Comparison of ENCODE assay signal across 1 cellular context in the genomic region with DNA sequence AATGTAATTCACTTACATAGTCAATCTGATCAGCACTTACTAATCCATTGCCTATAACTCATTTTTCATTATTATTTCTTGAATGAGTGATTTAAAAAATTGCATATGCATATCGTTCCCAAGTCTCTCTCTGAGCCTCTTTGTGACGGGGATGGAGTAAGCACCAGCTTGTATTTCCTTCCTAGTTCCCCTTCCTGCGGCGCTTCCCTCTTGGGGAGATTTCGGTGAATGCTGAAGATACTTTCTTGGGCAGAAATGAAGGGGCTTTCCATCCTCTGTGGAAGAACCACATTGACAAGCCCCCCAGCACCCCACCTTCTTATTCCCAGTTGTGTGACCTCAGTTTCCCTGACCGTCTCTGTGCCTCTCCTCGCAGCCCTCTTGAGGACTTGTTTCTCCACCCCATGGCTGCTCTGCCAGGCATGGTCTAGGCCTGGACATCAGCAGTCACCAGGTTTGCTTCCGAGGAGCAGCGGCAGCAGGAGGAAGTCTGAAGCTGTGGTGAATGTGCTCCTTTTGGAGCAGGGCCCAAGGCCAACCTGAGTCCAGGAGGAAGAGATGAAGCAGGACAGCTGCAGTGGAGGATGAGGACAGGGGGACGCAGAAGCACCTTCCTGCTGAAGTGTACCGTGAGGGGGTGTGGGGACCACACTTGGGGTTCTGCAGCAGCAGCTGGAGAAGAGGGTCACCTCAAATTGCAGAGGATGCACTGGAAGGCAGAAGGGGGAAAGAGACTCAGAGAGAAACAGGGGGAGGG.
TF ChIP-seq lines count a peak whose summit lies in the region.

No MANE protein-coding gene starts in this region.

TF ChIP-seq in GM12878, 131 proteins besides CTCF, POLR2A, EP300 and RAD21 (continued from another document):
- TF ChIP-seq, protein P1, sequence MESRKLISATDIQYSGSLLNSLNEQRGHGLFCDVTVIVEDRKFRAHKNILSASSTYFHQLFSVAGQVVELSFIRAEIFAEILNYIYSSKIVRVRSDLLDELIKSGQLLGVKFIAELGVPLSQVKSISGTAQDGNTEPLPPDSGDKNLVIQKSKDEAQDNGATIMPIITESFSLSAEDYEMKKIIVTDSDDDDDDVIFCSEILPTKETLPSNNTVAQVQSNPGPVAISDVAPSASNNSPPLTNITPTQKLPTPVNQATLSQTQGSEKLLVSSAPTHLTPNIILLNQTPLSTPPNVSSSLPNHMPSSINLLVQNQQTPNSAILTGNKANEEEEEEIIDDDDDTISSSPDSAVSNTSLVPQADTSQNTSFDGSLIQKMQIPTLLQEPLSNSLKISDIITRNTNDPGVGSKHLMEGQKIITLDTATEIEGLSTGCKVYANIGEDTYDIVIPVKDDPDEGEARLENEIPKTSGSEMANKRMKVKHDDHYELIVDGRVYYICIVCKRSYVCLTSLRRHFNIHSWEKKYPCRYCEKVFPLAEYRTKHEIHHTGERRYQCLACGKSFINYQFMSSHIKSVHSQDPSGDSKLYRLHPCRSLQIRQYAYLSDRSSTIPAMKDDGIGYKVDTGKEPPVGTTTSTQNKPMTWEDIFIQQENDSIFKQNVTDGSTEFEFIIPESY (IDR thresholded peaks at IDR 0.05), result no peak
- TF ChIP-seq, protein P2, sequence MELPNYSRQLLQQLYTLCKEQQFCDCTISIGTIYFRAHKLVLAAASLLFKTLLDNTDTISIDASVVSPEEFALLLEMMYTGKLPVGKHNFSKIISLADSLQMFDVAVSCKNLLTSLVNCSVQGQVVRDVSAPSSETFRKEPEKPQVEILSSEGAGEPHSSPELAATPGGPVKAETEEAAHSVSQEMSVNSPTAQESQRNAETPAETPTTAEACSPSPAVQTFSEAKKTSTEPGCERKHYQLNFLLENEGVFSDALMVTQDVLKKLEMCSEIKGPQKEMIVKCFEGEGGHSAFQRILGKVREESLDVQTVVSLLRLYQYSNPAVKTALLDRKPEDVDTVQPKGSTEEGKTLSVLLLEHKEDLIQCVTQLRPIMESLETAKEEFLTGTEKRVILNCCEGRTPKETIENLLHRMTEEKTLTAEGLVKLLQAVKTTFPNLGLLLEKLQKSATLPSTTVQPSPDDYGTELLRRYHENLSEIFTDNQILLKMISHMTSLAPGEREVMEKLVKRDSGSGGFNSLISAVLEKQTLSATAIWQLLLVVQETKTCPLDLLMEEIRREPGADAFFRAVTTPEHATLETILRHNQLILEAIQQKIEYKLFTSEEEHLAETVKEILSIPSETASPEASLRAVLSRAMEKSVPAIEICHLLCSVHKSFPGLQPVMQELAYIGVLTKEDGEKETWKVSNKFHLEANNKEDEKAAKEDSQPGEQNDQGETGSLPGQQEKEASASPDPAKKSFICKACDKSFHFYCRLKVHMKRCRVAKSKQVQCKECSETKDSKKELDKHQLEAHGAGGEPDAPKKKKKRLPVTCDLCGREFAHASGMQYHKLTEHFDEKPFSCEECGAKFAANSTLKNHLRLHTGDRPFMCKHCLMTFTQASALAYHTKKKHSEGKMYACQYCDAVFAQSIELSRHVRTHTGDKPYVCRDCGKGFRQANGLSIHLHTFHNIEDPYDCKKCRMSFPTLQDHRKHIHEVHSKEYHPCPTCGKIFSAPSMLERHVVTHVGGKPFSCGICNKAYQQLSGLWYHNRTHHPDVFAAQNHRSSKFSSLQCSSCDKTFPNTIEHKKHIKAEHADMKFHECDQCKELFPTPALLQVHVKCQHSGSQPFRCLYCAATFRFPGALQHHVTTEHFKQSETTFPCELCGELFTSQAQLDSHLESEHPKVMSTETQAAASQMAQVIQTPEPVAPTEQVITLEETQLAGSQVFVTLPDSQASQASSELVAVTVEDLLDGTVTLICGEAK (IDR thresholded peaks at IDR 0.05; ENCODE audit: borderline replicate concordance), result no peak
- TF ChIP-seq KLF5 (IDR thresholded peaks at IDR 0.05; ENCODE audit: partially characterized antibody) (no peak), LARP7 (IDR thresholded peaks at IDR 0.05) (peak; percentile 68; the same call in 1 of the 2 replicates), WRNIP1 (IDR thresholded peaks at IDR 0.05; ENCODE audit: borderline replicate concordance, low read depth, low read length) (no peak), MYC (IDR thresholded peaks at IDR 0.05; ENCODE audit: insufficient read depth, insufficient read length, insufficient replicate concordance, low read length, severe bottlenecking) (no peak), ZNF384 (IDR thresholded peaks at IDR 0.05; ENCODE audit: borderline replicate concordance, low read depth, low read length) (no peak), SREBF1 (IDR thresholded peaks at IDR 0.05; ENCODE audit: low read length) (no peak), ZNF274 (IDR thresholded peaks at IDR 0.05; ENCODE audit: insufficient read depth, insufficient read length) (no peak), IRF4 (IDR thresholded peaks at IDR 0.05; ENCODE audit: low read depth, low read length) (no peak), SMAD1 (IDR thresholded peaks at IDR 0.05; ENCODE audit: low read depth, partially characterized antibody) (no peak), GATAD2B (conservative IDR thresholded peaks at IDR 0.05; ENCODE audit: low read depth) (no peak), FOXK2 (IDR thresholded peaks at IDR 0.05) (no peak), SMC3 (IDR thresholded peaks at IDR 0.05; ENCODE audit: borderline replicate concordance, low read length) (no peak), RUNX3 (IDR thresholded peaks at IDR 0.05; ENCODE audit: low read length) (no peak), PML (IDR thresholded peaks at IDR 0.05; ENCODE audit: low read length) (no peak), MTA3 (IDR thresholded peaks at IDR 0.05; ENCODE audit: borderline replicate concordance, low read length) (no peak), IKZF1 (conservative IDR thresholded peaks at IDR 0.05) (peak; percentile 35), PAX5 (IDR thresholded peaks at IDR 0.05; ENCODE audit: borderline replicate concordance, low read depth, low read length) (no peak), SIX5 (IDR thresholded peaks at IDR 0.05; ENCODE audit: low read depth, low read length, severe bottlenecking) (no peak), ETV6 (conservative IDR thresholded peaks at IDR 0.05 in 1 of 2, IDR thresholded peaks at IDR 0.05 in 1 of 2; ENCODE audit: borderline replicate concordance in 1 of 2, low read depth in 1 of 2) (peak in 1 of 2 experiments; percentile 66; a peak in 2 of 4 replicates), SMAD5 (IDR thresholded peaks at IDR 0.05; ENCODE audit: low read depth) (no peak)
- TF ChIP-seq, protein P3, sequence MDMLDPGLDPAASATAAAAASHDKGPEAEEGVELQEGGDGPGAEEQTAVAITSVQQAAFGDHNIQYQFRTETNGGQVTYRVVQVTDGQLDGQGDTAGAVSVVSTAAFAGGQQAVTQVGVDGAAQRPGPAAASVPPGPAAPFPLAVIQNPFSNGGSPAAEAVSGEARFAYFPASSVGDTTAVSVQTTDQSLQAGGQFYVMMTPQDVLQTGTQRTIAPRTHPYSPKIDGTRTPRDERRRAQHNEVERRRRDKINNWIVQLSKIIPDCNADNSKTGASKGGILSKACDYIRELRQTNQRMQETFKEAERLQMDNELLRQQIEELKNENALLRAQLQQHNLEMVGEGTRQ (IDR thresholded peaks at IDR 0.05; ENCODE audit: borderline replicate concordance, low read depth, low read length), result no peak
- TF ChIP-seq, protein P4, sequence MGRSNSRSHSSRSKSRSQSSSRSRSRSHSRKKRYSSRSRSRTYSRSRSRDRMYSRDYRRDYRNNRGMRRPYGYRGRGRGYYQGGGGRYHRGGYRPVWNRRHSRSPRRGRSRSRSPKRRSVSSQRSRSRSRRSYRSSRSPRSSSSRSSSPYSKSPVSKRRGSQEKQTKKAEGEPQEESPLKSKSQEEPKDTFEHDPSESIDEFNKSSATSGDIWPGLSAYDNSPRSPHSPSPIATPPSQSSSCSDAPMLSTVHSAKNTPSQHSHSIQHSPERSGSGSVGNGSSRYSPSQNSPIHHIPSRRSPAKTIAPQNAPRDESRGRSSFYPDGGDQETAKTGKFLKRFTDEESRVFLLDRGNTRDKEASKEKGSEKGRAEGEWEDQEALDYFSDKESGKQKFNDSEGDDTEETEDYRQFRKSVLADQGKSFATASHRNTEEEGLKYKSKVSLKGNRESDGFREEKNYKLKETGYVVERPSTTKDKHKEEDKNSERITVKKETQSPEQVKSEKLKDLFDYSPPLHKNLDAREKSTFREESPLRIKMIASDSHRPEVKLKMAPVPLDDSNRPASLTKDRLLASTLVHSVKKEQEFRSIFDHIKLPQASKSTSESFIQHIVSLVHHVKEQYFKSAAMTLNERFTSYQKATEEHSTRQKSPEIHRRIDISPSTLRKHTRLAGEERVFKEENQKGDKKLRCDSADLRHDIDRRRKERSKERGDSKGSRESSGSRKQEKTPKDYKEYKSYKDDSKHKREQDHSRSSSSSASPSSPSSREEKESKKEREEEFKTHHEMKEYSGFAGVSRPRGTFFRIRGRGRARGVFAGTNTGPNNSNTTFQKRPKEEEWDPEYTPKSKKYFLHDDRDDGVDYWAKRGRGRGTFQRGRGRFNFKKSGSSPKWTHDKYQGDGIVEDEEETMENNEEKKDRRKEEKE (IDR thresholded peaks at IDR 0.05), result no peak
- TF ChIP-seq, protein P5, sequence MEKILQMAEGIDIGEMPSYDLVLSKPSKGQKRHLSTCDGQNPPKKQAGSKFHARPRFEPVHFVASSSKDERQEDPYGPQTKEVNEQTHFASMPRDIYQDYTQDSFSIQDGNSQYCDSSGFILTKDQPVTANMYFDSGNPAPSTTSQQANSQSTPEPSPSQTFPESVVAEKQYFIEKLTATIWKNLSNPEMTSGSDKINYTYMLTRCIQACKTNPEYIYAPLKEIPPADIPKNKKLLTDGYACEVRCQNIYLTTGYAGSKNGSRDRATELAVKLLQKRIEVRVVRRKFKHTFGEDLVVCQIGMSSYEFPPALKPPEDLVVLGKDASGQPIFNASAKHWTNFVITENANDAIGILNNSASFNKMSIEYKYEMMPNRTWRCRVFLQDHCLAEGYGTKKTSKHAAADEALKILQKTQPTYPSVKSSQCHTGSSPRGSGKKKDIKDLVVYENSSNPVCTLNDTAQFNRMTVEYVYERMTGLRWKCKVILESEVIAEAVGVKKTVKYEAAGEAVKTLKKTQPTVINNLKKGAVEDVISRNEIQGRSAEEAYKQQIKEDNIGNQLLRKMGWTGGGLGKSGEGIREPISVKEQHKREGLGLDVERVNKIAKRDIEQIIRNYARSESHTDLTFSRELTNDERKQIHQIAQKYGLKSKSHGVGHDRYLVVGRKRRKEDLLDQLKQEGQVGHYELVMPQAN (conservative IDR thresholded peaks at IDR 0.05), result no peak
- TF ChIP-seq, protein P6, sequence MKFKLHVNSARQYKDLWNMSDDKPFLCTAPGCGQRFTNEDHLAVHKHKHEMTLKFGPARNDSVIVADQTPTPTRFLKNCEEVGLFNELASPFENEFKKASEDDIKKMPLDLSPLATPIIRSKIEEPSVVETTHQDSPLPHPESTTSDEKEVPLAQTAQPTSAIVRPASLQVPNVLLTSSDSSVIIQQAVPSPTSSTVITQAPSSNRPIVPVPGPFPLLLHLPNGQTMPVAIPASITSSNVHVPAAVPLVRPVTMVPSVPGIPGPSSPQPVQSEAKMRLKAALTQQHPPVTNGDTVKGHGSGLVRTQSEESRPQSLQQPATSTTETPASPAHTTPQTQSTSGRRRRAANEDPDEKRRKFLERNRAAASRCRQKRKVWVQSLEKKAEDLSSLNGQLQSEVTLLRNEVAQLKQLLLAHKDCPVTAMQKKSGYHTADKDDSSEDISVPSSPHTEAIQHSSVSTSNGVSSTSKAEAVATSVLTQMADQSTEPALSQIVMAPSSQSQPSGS (IDR thresholded peaks at IDR 0.05; ENCODE audit: low read length), result no peak
- TF ChIP-seq, protein P7, sequence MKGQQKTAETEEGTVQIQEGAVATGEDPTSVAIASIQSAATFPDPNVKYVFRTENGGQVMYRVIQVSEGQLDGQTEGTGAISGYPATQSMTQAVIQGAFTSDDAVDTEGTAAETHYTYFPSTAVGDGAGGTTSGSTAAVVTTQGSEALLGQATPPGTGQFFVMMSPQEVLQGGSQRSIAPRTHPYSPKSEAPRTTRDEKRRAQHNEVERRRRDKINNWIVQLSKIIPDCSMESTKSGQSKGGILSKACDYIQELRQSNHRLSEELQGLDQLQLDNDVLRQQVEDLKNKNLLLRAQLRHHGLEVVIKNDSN (IDR thresholded peaks at IDR 0.05; ENCODE audit: borderline replicate concordance, extremely low read length, insufficient read depth, low read depth, low read length), result no peak
